In the genomic region with DNA sequence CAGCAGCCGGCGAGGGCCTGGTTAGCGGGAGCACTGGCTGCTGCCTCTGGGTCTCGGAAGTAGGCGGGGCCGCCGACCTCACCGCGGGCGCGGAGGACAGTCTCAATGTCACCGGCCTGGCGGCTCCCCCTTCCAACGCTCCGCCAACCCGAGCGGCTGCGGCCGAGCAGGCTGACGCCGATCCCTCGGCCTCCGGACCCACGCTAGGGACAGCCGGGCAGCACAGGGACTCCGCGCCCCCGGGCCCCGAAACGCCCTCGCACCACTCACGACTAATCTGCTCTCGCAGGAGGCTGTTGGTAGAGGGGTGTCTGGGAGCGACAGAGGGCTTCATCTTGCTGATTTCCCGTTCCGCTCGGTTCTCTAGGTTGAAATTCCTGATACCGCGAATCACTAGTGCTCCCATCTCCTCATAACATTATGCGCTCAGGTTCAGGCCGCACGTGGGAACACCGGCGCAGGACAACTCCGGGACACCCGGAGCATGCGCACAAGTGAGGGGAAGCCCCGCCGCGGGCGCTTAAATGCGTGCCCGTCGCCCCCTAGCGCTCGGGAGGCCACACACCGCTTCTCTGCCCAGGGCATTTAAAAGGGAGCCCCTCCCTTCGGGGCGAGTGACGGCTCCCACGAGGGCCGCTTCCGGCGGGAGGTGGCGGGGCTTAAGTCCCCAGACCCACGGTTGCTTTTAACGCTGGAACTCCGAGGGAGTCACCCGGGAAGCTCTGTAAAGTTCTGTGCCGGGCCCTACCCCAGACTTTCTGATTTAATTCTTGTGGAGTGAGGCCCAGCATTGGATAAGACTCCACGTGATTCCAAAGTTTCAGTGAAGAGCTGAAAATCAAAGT, we compare ENCODE assay signal across 8 cellular contexts. TPM values are rescaled to one million over a fixed set of nuclear protein-coding genes. Genes with fewer than 3 reads are reported as not detected.
A peak's percentile ranks its signal among the peaks of the same experiment; 100 is the strongest.
DNase-seq lines count a peak whose midpoint lies in the region; ATAC-seq and TF ChIP-seq lines count a peak whose summit lies in the region.

A gene (minus strand): TSS at position 496 of the 845 bp plus-strand sequence. CDS start 90 bp downstream, at position 406.

- H3K27me3 ChIP-seq in adipocyte (replicated peaks; ENCODE audit: control insufficient read depth, insufficient read depth, low read length) (no peaks in the 10 kb centered on the region), upper lobe of left lung (peaks cover 0 to 4% (median 0%) of the 10 kb centered on the region in 4 donors)

- H3K4me3 ChIP-seq in GM12875 (ENCODE audit: low read depth, low read length): peak within 1 kb of the TSS; percentile 51
- peak within 1 kb of the TSS; percentile 98 for H3K4me3 ChIP-seq in adipocyte (ENCODE audit: low read length)
- peak within 1 kb of the TSS; percentile 88 to 94 (median 92) for H3K4me3 ChIP-seq in upper lobe of left lung

- TF ChIP-seq POLR2A in upper lobe of left lung (IDR thresholded peaks at IDR 0.05): peak in 3 of 4 donors; percentile 37 to 72 (median 39)

- H3K9me3 ChIP-seq in adipocyte (ENCODE audit: control insufficient read depth, low read length): no peaks in the 10 kb centered on the region
- H3K9me3 ChIP-seq in upper lobe of left lung: no peaks in the 10 kb centered on the region

- TF ChIP-seq CTCF in GM12875 (IDR thresholded peaks at IDR 0.05; ENCODE audit: borderline replicate concordance, insufficient read depth, low read depth, low read length): peak; percentile 86
- peak; percentile 91 to 97 (median 94) for TF ChIP-seq CTCF in upper lobe of left lung (IDR thresholded peaks at IDR 0.05)

- H3K36me3 ChIP-seq in adipocyte (ENCODE audit: control insufficient read depth, insufficient read depth, low read length, severe bottlenecking) (peaks cover 27% of the 10 kb centered on the region), upper lobe of left lung (peaks cover 2 to 29% (median 13%) of the 10 kb centered on the region in 4 donors)

- ATAC-seq in HG02798 (IDR thresholded peaks at IDR 0.05; ENCODE audit: poor library complexity, unreplicated experiment): peak; percentile 93
- peak; percentile 100 for ATAC-seq in upper lobe of left lung (ENCODE audit: low FRiP score in 2 of 2)

- no peak for TF ChIP-seq EP300 in upper lobe of left lung (IDR thresholded peaks at IDR 0.05)

- DNase-seq in NCI-H1417 treated with DMSO at 0.1 percent for 48 hours (lab: John Stamatoyannopoulos, UW): peak; percentile 63
- peak; percentile 90 for DNase-seq in SW480 (ENCODE audit: low spot score)
- DNase-seq in adipocyte (ENCODE audit: low read depth): peak; percentile 99
- DNase-seq in cardiac septum (ENCODE audit: low spot score): peak; percentile 97
- peak; percentile 88 to 99 (median 94) for DNase-seq in posterior cingulate gyrus
- DNase-seq in upper lobe of left lung: peak; percentile 97 to 98

- peaks cover 31% of the 10 kb centered on the region for H3K4me1 ChIP-seq in adipocyte (ENCODE audit: control insufficient read depth, insufficient read depth, low read length)
- H3K4me1 ChIP-seq in upper lobe of left lung: peaks cover 20 to 34% (median 25%) of the 10 kb centered on the region in 4 donors

- intact Hi-C loops in cardiac septum (cut with DNase I): loop anchor here (2.0 to 5.0 kb wide), 5 partner anchors 27 to 375 kb away; a partner anchor contains a TSS
- intact Hi-C loops in posterior cingulate gyrus (cut with DNase I): loop anchor here (2.0 to 5.0 kb wide), 3 partner anchors 161 to 375 kb away; a partner anchor contains a TSS

- 0 to 1% methylated on average over 16 to 45 of the region's 71 CpGs for WGBS in upper lobe of left lung, 2 donors

- H3K27ac ChIP-seq in upper lobe of left lung: peak within 1 kb of the TSS; percentile 87 to 93 (median 92)

- H3K9ac ChIP-seq in adipocyte (ENCODE audit: low read length): peak within 1 kb of the TSS; percentile 93

RNA-seq across cellular contexts. Expression of the gene that starts here (rescaled TPM):
- total RNA-seq in cardiac septum: 103 TPM
- 10 to 100 TPM; 12.3 to 24.5 (median 17.4) TPM for total RNA-seq in upper lobe of left lung

Comparison
In these comparisons a context has a peak if more than half of its experiments do, and no peak if none do; other contexts are left out.
1. Peak in every context shown above with its lines: DNase-seq, ATAC-seq, H3K4me3 ChIP-seq and H3K27ac ChIP-seq.